Comparison of ENCODE assay signal across 9 cellular contexts in the genomic region with DNA sequence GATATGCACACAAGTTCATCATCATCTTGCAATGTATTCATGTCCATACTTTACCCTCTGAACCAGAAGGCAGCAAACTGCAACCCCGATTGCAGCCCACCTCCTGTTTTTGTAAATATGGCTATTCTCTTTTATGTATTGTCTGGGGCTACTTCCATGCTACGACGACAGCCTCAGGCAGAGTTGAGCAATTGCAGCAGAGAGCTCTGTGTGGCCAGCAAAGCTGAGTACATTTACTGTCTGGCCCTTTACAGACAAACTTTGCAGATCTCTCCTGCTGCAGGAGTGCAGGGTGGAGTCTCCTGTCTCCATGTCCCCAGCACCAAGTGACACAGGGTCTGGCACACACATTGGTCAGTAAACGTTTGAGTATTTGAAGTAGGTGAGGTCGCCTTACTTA. TPM values are rescaled to one million over a fixed set of nuclear protein-coding genes. Genes with fewer than 3 reads are reported as not detected.
A peak's percentile ranks its signal among the peaks of the same experiment; 100 is the strongest.
DNase-seq lines count a peak whose midpoint lies in the region; ATAC-seq and TF ChIP-seq lines count a peak whose summit lies in the region.
"Had no signal": no experiment of that assay in that cellular context is flagged by ENCODE, and none has a peak within 500 bp of the region (broad histone marks: within the 10 kb centered on the region; RNA-seq: fewer than 3 reads in every experiment).

No MANE protein-coding gene starts in this region.

- H3K4me2 ChIP-seq in PC-3 (ENCODE audit: low read length), result no peak overlapping the region

- H3K4me1 ChIP-seq in PC-3 (ENCODE audit: insufficient read depth, low read length), result peaks cover 20% of the 10 kb centered on the region

- H3K4me1 Mint-ChIP-seq in CD14-positive monocyte (peaks cover 43% of the 10 kb centered on the region), endothelial cell (ENCODE audit: unreplicated experiment) (peaks cover 69% of the 10 kb centered on the region)
- peaks cover 54 to 96% (median 88%) of the 10 kb centered on the region in 4 donors for H3K4me1 Mint-ChIP-seq in naive thymus-derived CD8-positive, alpha-beta T cell

- H4K20me1 ChIP-seq in PC-3 (ENCODE audit: low read length), result peaks cover 75% of the 10 kb centered on the region

- H3K36me3 ChIP-seq in PC-3 (ENCODE audit: low read depth, low read length), result no peaks in the 10 kb centered on the region

- intact Hi-C loops in CD14-positive monocyte (cut with micrococcal nuclease) (no loop called here), PC-3 (cut with micrococcal nuclease) (no loop called here)

- no peak overlapping the region for H3K9ac ChIP-seq in PC-3 (ENCODE audit: low read length)

- POLR2A ChIA-PET in naive thymus-derived CD8-positive, alpha-beta T cell (lab: Charles Lee), result interaction anchor here (0.5 to 2.1 kb wide), 6 partner anchors 15 to 165 kb away, joined by 3 to 9 read pairs (median 6); no protein-coding TSS in a partner anchor
- POLR2A ChIA-PET in PC-3 (lab: Charles Lee; ENCODE audit: unreplicated experiment), result no interaction called here

- DNase-seq in CD14-positive monocyte (ENCODE audit: low spot score) (no peak), MV-4-11 (lab: John Stamatoyannopoulos, UW) (peak; percentile 15), endothelial cell (ENCODE audit: low spot score) (no peak), NCI-H446 treated with DMSO at 0.1 percent for 48 hours (lab: John Stamatoyannopoulos, UW) (no peak), GM13976 (ENCODE audit: low spot score) (no peak), PC-3 (no peak)
- no peak for DNase-seq in naive thymus-derived CD8-positive, alpha-beta T cell

- H3K36me3 Mint-ChIP-seq in CD14-positive monocyte (peaks cover 19 to 24% of the 10 kb centered on the region in 2 donors), endothelial cell (ENCODE audit: low read depth, unreplicated experiment) (no peaks in the 10 kb centered on the region)
- H3K36me3 Mint-ChIP-seq in naive thymus-derived CD8-positive, alpha-beta T cell, result peaks cover 0 to 31% (median 0%) of the 10 kb centered on the region in 3 donors
- H3K36me3 Mint-ChIP-seq: IgD-negative memory B cell had no signal

- no peaks in the 10 kb centered on the region for H3K27me3 ChIP-seq in PC-3 (ENCODE audit: low read length)

- H3K27ac ChIP-seq in PC-3 (ENCODE audit: low read length), result no peak overlapping the region

- no peak overlapping the region for H2AFZ ChIP-seq in PC-3 (ENCODE audit: low read length)

- CTCF ChIA-PET in PC-3 (lab: Charles Lee), result no interaction called here

- H3K4me3 Mint-ChIP-seq in CD14-positive monocyte, result no peak overlapping the region
- H3K4me3 Mint-ChIP-seq in endothelial cell (ENCODE audit: unreplicated experiment), result no peak overlapping the region
- H3K4me3 Mint-ChIP-seq in naive thymus-derived CD8-positive, alpha-beta T cell, result peak overlapping the region in 8 of 10 donors; percentile 19 to 81 (median 58)

- H3K9me2 ChIP-seq in PC-3 (replicated peaks; ENCODE audit: low read length), result no peaks in the 10 kb centered on the region

- H3K9me3 ChIP-seq in PC-3 (ENCODE audit: low read length), result no peaks in the 10 kb centered on the region

- no peak overlapping the region for H3K4me3 ChIP-seq in PC-3 (ENCODE audit: low read length)

- H3F3A ChIP-seq in PC-3 (ENCODE audit: low read length, unreplicated experiment), result no peaks in the 10 kb centered on the region

- H3K27me3 Mint-ChIP-seq in CD14-positive monocyte (ENCODE audit: low read depth in 3 of 3), result no peaks in the 10 kb centered on the region
- H3K27me3 Mint-ChIP-seq in endothelial cell (ENCODE audit: unreplicated experiment), result peaks cover 12% of the 10 kb centered on the region
- H3K27me3 Mint-ChIP-seq in naive thymus-derived CD8-positive, alpha-beta T cell, result no peaks in the 10 kb centered on the region
- H3K27me3 Mint-ChIP-seq: IgD-negative memory B cell had no signal

- H3K27ac Mint-ChIP-seq in CD14-positive monocyte, result peak overlapping the region in 5 of 7 donors; percentile 9 to 69 (median 57)
- H3K27ac Mint-ChIP-seq in endothelial cell (ENCODE audit: unreplicated experiment), result peak overlapping the region; percentile 86
- H3K27ac Mint-ChIP-seq in naive thymus-derived CD8-positive, alpha-beta T cell, result peak overlapping the region; percentile 16 to 93 (median 55)

- H3K79me2 ChIP-seq in PC-3 (ENCODE audit: low read length), result peaks cover 100% of the 10 kb centered on the region

- no peaks in the 10 kb centered on the region for H3K9me3 Mint-ChIP-seq in CD14-positive monocyte
- H3K9me3 Mint-ChIP-seq in endothelial cell (ENCODE audit: unreplicated experiment), result no peaks in the 10 kb centered on the region
- no peaks in the 10 kb centered on the region for H3K9me3 Mint-ChIP-seq in naive thymus-derived CD8-positive, alpha-beta T cell
- H3K9me3 Mint-ChIP-seq: IgD-negative memory B cell had no signal

- in situ Hi-C loops in GM13976 (cut with MboI; ENCODE audit: low sequenced_read_pairs, unreplicated experiment), result no loop called here

- TF ChIP-seq CTCF in CD14-positive monocyte (IDR thresholded peaks at IDR 0.05) (no peak), endothelial cell (IDR thresholded peaks at IDR 0.05; ENCODE audit: unreplicated experiment) (no peak), GM13976 (IDR thresholded peaks at IDR 0.05; ENCODE audit: borderline replicate concordance, control extremely low read depth, extremely low read depth, insufficient read depth, missing control alignments) (no peak), PC-3 (conservative IDR thresholded peaks at IDR 0.05; ENCODE audit: low read depth, low read length) (no peak)

- BruUV-seq in PC-3 (replicated peaks; lab: Mats Ljungman, UMichigan), result no TSS peak

- ATAC-seq in naive thymus-derived CD8-positive, alpha-beta T cell, result peak; percentile 21 to 53
- ATAC-seq in HG03460 (IDR thresholded peaks at IDR 0.05; ENCODE audit: unreplicated experiment) (no peak), PC-3 (no peak)

RNA-seq across cellular contexts. Expression of gene PRRC2B, which starts 27.0 kb away (rescaled TPM):
- 1 to 10 TPM; 2.8 to 8.6 TPM for polyA plus RNA-seq in CD14-positive monocyte
- total RNA-seq in endothelial cell (ENCODE audit: unreplicated experiment) (350 TPM), PC-3 (2014; rRNA removed) (46.9 and 64.7 TPM in 2 replicates)
- 100 to 1,000 TPM; 383 to 386 TPM for total RNA-seq in naive thymus-derived CD8-positive, alpha-beta T cell
- polyA plus RNA-seq in naive thymus-derived CD8-positive, alpha-beta T cell, result 10 to 100 TPM; 13.4 to 56.3 (median 27.9) TPM

Comparison
In these comparisons a context has a peak if more than half of its experiments do, and no peak if none do; other contexts are left out.
1. H3K4me3 Mint-ChIP-seq: peak in naive thymus-derived CD8-positive, alpha-beta T cell (8 of 10); none in CD14-positive monocyte (0 of 2) and endothelial cell (single experiment).
2. ATAC-seq: peak in naive thymus-derived CD8-positive, alpha-beta T cell (2 of 2); none in HG03460 (single experiment) and PC-3 (single experiment).
3. Peak in every context shown above with its lines, with median percentiles within 50 percentile points of each other: H3K27ac Mint-ChIP-seq.